1 cellular context compared by ENCODE assay signal in genomic region chr10:123402656-123403055, GRCh38.
TF ChIP-seq lines count a peak whose summit lies in the region.

No MANE protein-coding gene starts in this region.

TF ChIP-seq in GM12878, 131 proteins besides CTCF, POLR2A, EP300 and RAD21 (continued from another document):
- TF ChIP-seq RCOR1 (conservative IDR thresholded peaks at IDR 0.05; ENCODE audit: low read depth, low read length) (no peak), SRF (IDR thresholded peaks at IDR 0.05; ENCODE audit: low read depth in 2 of 2, low read length in 2 of 2) (0 out of 4 replicates have a peak, but pooled peaks of 1 of the 2 experiments have one; percentile 17), GABPA (IDR thresholded peaks at IDR 0.05; ENCODE audit: low read depth) (no peak), ELK1 (IDR thresholded peaks at IDR 0.05; ENCODE audit: low read depth, low read length) (no peak), KLF5 (IDR thresholded peaks at IDR 0.05; ENCODE audit: partially characterized antibody) (no peak), TAF1 (IDR thresholded peaks at IDR 0.05; ENCODE audit: borderline replicate concordance, low read depth, low read length) (peak; percentile 57; the same call in 1 of the 2 replicates), SMAD5 (IDR thresholded peaks at IDR 0.05; ENCODE audit: low read depth) (no peak), PKNOX1 (IDR thresholded peaks at IDR 0.05) (no peak; the same call in 1 of the 2 replicates), WRNIP1 (IDR thresholded peaks at IDR 0.05; ENCODE audit: borderline replicate concordance, low read depth, low read length) (0 out of 2 replicates have a peak, but pooled peaks have one; percentile 24), CHD4 (IDR thresholded peaks at IDR 0.05) (no peak), RUNX3 (IDR thresholded peaks at IDR 0.05; ENCODE audit: low read length) (no peak), YBX1 (IDR thresholded peaks at IDR 0.05) (no peak), CBFB (IDR thresholded peaks at IDR 0.05; ENCODE audit: low read depth) (0 out of 2 replicates have a peak, but pooled peaks have one; percentile 47), MEF2B (IDR thresholded peaks at IDR 0.05; ENCODE audit: partially characterized antibody, poor library complexity, severe bottlenecking) (peak; percentile 81), HCFC1 (IDR thresholded peaks at IDR 0.05; ENCODE audit: low read length) (no peak), TCF7 (IDR thresholded peaks at IDR 0.05; ENCODE audit: borderline replicate concordance) (peak; percentile 22; the same call in 1 of the 2 replicates), ZNF592 (IDR thresholded peaks at IDR 0.05) (no peak), IKZF1 (conservative IDR thresholded peaks at IDR 0.05) (peak; percentile 100), ZZZ3 (IDR thresholded peaks at IDR 0.05; ENCODE audit: control insufficient read depth, insufficient read length, low read depth) (no peak), NFXL1 (IDR thresholded peaks at IDR 0.05; ENCODE audit: borderline replicate concordance) (no peak), RAD51 (IDR thresholded peaks at IDR 0.05) (no peak), CREM (IDR thresholded peaks at IDR 0.05; ENCODE audit: low read depth) (peak; percentile 68; the same call in 1 of the 2 replicates), YY1 (IDR thresholded peaks at IDR 0.05; ENCODE audit: low read depth, low read length) (no peak), BMI1 (IDR thresholded peaks at IDR 0.05; ENCODE audit: borderline replicate concordance) (peak; percentile 57; the same call in 1 of the 2 replicates), NRF1 (conservative IDR thresholded peaks at IDR 0.05; ENCODE audit: low read depth, low read length) (no peak), ATF7 (IDR thresholded peaks at IDR 0.05; ENCODE audit: low read depth) (peak; percentile 48), IKZF2 (IDR thresholded peaks at IDR 0.05) (peak; percentile 100), BHLHE40 (IDR thresholded peaks at IDR 0.05; ENCODE audit: borderline replicate concordance in 1 of 2, low read depth in 2 of 2, low read length in 1 of 2) (peak; percentile 29 to 66; a peak in 3 of 4 replicates), KDM1A (IDR thresholded peaks at IDR 0.05; ENCODE audit: borderline replicate concordance) (no peak), RFX5 (IDR thresholded peaks at IDR 0.05; ENCODE audit: low read depth, low read length) (no peak)
- TF ChIP-seq, protein P1, sequence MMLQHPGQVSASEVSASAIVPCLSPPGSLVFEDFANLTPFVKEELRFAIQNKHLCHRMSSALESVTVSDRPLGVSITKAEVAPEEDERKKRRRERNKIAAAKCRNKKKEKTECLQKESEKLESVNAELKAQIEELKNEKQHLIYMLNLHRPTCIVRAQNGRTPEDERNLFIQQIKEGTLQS (IDR thresholded peaks at IDR 0.05; ENCODE audit: borderline replicate concordance, extremely low read depth, low read depth, low read length): no peak
- TF ChIP-seq, protein P2, sequence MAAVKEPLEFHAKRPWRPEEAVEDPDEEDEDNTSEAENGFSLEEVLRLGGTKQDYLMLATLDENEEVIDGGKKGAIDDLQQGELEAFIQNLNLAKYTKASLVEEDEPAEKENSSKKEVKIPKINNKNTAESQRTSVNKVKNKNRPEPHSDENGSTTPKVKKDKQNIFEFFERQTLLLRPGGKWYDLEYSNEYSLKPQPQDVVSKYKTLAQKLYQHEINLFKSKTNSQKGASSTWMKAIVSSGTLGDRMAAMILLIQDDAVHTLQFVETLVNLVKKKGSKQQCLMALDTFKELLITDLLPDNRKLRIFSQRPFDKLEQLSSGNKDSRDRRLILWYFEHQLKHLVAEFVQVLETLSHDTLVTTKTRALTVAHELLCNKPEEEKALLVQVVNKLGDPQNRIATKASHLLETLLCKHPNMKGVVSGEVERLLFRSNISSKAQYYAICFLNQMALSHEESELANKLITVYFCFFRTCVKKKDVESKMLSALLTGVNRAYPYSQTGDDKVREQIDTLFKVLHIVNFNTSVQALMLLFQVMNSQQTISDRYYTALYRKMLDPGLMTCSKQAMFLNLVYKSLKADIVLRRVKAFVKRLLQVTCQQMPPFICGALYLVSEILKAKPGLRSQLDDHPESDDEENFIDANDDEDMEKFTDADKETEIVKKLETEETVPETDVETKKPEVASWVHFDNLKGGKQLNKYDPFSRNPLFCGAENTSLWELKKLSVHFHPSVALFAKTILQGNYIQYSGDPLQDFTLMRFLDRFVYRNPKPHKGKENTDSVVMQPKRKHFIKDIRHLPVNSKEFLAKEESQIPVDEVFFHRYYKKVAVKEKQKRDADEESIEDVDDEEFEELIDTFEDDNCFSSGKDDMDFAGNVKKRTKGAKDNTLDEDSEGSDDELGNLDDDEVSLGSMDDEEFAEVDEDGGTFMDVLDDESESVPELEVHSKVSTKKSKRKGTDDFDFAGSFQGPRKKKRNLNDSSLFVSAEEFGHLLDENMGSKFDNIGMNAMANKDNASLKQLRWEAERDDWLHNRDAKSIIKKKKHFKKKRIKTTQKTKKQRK (IDR thresholded peaks at IDR 0.05; ENCODE audit: low read depth, low read length): no peak
- TF ChIP-seq, protein P3, sequence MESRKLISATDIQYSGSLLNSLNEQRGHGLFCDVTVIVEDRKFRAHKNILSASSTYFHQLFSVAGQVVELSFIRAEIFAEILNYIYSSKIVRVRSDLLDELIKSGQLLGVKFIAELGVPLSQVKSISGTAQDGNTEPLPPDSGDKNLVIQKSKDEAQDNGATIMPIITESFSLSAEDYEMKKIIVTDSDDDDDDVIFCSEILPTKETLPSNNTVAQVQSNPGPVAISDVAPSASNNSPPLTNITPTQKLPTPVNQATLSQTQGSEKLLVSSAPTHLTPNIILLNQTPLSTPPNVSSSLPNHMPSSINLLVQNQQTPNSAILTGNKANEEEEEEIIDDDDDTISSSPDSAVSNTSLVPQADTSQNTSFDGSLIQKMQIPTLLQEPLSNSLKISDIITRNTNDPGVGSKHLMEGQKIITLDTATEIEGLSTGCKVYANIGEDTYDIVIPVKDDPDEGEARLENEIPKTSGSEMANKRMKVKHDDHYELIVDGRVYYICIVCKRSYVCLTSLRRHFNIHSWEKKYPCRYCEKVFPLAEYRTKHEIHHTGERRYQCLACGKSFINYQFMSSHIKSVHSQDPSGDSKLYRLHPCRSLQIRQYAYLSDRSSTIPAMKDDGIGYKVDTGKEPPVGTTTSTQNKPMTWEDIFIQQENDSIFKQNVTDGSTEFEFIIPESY (IDR thresholded peaks at IDR 0.05): no peak
- TF ChIP-seq, protein P4, sequence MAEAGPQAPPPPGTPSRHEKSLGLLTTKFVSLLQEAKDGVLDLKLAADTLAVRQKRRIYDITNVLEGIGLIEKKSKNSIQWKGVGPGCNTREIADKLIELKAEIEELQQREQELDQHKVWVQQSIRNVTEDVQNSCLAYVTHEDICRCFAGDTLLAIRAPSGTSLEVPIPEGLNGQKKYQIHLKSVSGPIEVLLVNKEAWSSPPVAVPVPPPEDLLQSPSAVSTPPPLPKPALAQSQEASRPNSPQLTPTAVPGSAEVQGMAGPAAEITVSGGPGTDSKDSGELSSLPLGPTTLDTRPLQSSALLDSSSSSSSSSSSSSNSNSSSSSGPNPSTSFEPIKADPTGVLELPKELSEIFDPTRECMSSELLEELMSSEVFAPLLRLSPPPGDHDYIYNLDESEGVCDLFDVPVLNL (IDR thresholded peaks at IDR 0.05; ENCODE audit: low read depth, low read length): no peak
- TF ChIP-seq, protein P5, sequence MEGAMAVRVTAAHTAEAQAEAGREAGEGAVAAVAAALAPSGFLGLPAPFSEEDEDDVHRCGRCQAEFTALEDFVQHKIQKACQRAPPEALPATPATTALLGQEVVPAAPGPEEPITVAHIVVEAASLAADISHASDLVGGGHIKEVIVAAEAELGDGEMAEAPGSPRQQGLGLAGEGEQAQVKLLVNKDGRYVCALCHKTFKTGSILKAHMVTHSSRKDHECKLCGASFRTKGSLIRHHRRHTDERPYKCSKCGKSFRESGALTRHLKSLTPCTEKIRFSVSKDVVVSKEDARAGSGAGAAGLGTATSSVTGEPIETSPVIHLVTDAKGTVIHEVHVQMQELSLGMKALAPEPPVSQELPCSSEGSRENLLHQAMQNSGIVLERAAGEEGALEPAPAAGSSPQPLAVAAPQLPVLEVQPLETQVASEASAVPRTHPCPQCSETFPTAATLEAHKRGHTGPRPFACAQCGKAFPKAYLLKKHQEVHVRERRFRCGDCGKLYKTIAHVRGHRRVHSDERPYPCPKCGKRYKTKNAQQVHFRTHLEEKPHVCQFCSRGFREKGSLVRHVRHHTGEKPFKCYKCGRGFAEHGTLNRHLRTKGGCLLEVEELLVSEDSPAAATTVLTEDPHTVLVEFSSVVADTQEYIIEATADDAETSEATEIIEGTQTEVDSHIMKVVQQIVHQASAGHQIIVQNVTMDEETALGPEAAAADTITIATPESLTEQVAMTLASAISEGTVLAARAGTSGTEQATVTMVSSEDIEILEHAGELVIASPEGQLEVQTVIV (IDR thresholded peaks at IDR 0.05; ENCODE audit: borderline replicate concordance, partially characterized antibody): no peak
- TF ChIP-seq, protein P6, sequence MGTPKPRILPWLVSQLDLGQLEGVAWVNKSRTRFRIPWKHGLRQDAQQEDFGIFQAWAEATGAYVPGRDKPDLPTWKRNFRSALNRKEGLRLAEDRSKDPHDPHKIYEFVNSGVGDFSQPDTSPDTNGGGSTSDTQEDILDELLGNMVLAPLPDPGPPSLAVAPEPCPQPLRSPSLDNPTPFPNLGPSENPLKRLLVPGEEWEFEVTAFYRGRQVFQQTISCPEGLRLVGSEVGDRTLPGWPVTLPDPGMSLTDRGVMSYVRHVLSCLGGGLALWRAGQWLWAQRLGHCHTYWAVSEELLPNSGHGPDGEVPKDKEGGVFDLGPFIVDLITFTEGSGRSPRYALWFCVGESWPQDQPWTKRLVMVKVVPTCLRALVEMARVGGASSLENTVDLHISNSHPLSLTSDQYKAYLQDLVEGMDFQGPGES (IDR thresholded peaks at IDR 0.05): no peak
